8 cellular contexts compared by ENCODE assay signal in genomic region chr16:84780544-84780943, GRCh38. TPM values are rescaled to one million over a fixed set of nuclear protein-coding genes. Genes with fewer than 3 reads are reported as not detected.
DNase-seq lines count a peak whose midpoint lies in the region; ATAC-seq, FAIRE-seq and TF ChIP-seq lines count a peak whose summit lies in the region.
"Not testable (repeated sequence)": the region's sequence is repeated elsewhere in the genome, so short reads cannot be mapped to it uniquely, and the experiment has no call there.
"Had no signal": no experiment of that assay in that cellular context is flagged by ENCODE, and none has a peak within 500 bp of the region (broad histone marks: within the 10 kb centered on the region; RNA-seq: fewer than 3 reads in every experiment).

No MANE protein-coding gene starts in this region.

- not testable (repeated sequence) for TF ChIP-seq CTCF in C4-2B (conservative IDR thresholded peaks at IDR 0.05); HCT116 (IDR thresholded peaks at IDR 0.05 in 2 of 3, conservative IDR thresholded peaks at IDR 0.05 in 1 of 3; ENCODE audit: borderline replicate concordance in 1 of 3, insufficient read depth in 1 of 3, low read depth in 2 of 3, low read length in 2 of 3); GM12878 (IDR thresholded peaks at IDR 0.05 in 2 of 3, conservative IDR thresholded peaks at IDR 0.05 in 1 of 3; ENCODE audit: control insufficient read depth in 2 of 3, extremely low read depth in 1 of 3, insufficient read depth in 1 of 3, low read depth in 3 of 3, low read length in 3 of 3); HepG2 (CRISPR knock-in tag; IDR thresholded peaks at IDR 0.05); prostate gland (IDR thresholded peaks at IDR 0.05)

- H3K27ac ChIP-seq in C4-2B = peak overlapping the region; percentile 69
- not testable (repeated sequence) for H3K27ac ChIP-seq in HCT116 (ENCODE audit: low read depth, low read length); Karpas-422 (ENCODE audit: low read length); GM12878 (ENCODE audit: control insufficient read depth, insufficient read depth); HepG2 (ENCODE audit: extremely low read length, insufficient read depth, low read length)
- H3K27ac ChIP-seq in prostate gland = peak overlapping the region; percentile 48 to 61

- CTCF ChIA-PET in HCT116 (lab: Charles Lee) = interaction anchor here (0.8 kb wide), 1 partner anchor 191 kb away, joined by 3 read pairs; no protein-coding TSS in a partner anchor
- CTCF ChIA-PET in GM12878 (lab: Yijun Ruan, JAX) = interaction anchor here (0.8 to 1.1 kb wide), 2 partner anchors 42 to 171 kb away, joined by 3 to 4 read pairs; no protein-coding TSS in a partner anchor
- CTCF ChIA-PET in HepG2 (lab: Yijun Ruan, JAX; ENCODE audit: low intra/inter-chr PET ratio, low total read pairs) = not testable (repeated sequence)

- not testable (repeated sequence) for H3K27me3 Mint-ChIP-seq in T-helper 17 cell

- not testable (repeated sequence) for H2AFZ ChIP-seq in HCT116 (ENCODE audit: low read depth, low read length, poor library complexity, severe bottlenecking); Karpas-422 (ENCODE audit: low read length); GM12878 (ENCODE audit: control insufficient read depth, low read depth, low read length); HepG2 (ENCODE audit: low read length)

- not testable (repeated sequence) for H3K9me2 ChIP-seq in HCT116 (ENCODE audit: insufficient read depth); Karpas-422 (replicated peaks; ENCODE audit: insufficient read depth, low read length)

- FAIRE-seq in GM12878 (lab: Jason Lieb, UNC); HepG2 (lab: Jason Lieb, UNC): not testable (repeated sequence)

- DNase-seq in HCT116 (ENCODE audit: low read depth, low spot score) (peak; percentile 18), Karpas-422 (peak; percentile 51)
- DNase-seq in T-helper 17 cell; GM12878 (ENCODE audit: low read depth, low spot score); HepG2 (ENCODE audit: low spot score); prostate gland (ENCODE audit: low spot score): not testable (repeated sequence)

- H3K27ac Mint-ChIP-seq in T-helper 17 cell = peak overlapping the region; percentile 45

- H3K36me3 ChIP-seq in HCT116 (ENCODE audit: control insufficient read depth in 1 of 2, insufficient read depth in 2 of 2, low read length in 2 of 2) = peaks cover 22 to 39% of the 10 kb centered on the region in 2 experiments; a peak in 3 of 4 replicates
- H3K36me3 ChIP-seq in Karpas-422 (ENCODE audit: insufficient read depth, low read length) = peaks cover 28% of the 10 kb centered on the region
- H3K36me3 ChIP-seq in GM12878 (ENCODE audit: control insufficient read depth in 2 of 2, insufficient read depth in 2 of 2, low read length in 1 of 2) = peaks cover 19 to 29% of the 10 kb centered on the region in 2 experiments
- peaks cover 27 to 43% of the 10 kb centered on the region in 2 experiments for H3K36me3 ChIP-seq in HepG2 (replicated peaks in 1 of 2; ENCODE audit: control insufficient read depth in 1 of 2, insufficient read depth in 2 of 2, low read length in 2 of 2)
- peaks cover 0 to 11% of the 10 kb centered on the region in 2 donors for H3K36me3 ChIP-seq in prostate gland

- BruUV-seq in HCT116 (replicated peaks; lab: Mats Ljungman, UMichigan); GM12878 (replicated peaks; lab: Mats Ljungman, UMichigan); HepG2 (replicated peaks; lab: Mats Ljungman, UMichigan): not testable (repeated sequence)

- not testable (repeated sequence) for TF ChIP-seq EP300 in GM12878 (IDR thresholded peaks at IDR 0.05; ENCODE audit: borderline replicate concordance in 1 of 2, control insufficient read depth in 1 of 2, low read depth in 2 of 2, low read length in 2 of 2); HepG2 (IDR thresholded peaks at IDR 0.05; ENCODE audit: low read depth in 2 of 2, low read length in 2 of 2); HepG2 (CRISPR knock-in tag; IDR thresholded peaks at IDR 0.05; ENCODE audit: borderline replicate concordance)

- RAD21 ChIA-PET in HCT116 (lab: Charles Lee; ENCODE audit: low non-redundant PET in 1 of 2, low total read pairs in 2 of 2, uncharacterized antibody in 2 of 2, unreplicated experiment in 2 of 2) = not testable (repeated sequence)
- RAD21 ChIA-PET in GM12878 (lab: Charles Lee; ENCODE audit: unreplicated experiment) = interaction anchor here (0.6 to 1.3 kb wide), 2 partner anchors 26 to 33 kb away, joined by 3 read pairs; no protein-coding TSS in a partner anchor

- not testable (repeated sequence) for H3K9ac ChIP-seq in HCT116 (ENCODE audit: low read length); Karpas-422 (ENCODE audit: low read length); GM12878 (ENCODE audit: control insufficient read depth, insufficient read depth, low read length); HepG2 (ENCODE audit: insufficient read depth, low read depth, low read length)

- SMC1A ChIA-PET in GM12878 (lab: Charles Lee; ENCODE audit: uncharacterized antibody, unreplicated experiment) = interaction anchor here (0.7 kb wide), 1 partner anchor 41 kb away, joined by 3 read pairs; no protein-coding TSS in a partner anchor

- WGBS in GM12878 (ENCODE audit: insufficient coverage, insufficient replicate concordance, low lambda C conversion rate, missing lambda C conversion rate) = 99% methylated on average over 5 of the region's 5 CpGs
- WGBS in HepG2 (ENCODE audit: low lambda C conversion rate) = 91% methylated on average over 5 of the region's 5 CpGs
- WGBS in prostate gland = 74% methylated on average over 5 of the region's 5 CpGs

- H3K4me1 ChIP-seq in HCT116 (ENCODE audit: control insufficient read depth in 1 of 2, insufficient read depth in 2 of 2, low read length in 2 of 2); Karpas-422 (ENCODE audit: low read length); GM12878 (ENCODE audit: control insufficient read depth, insufficient read depth, low read length); HepG2 (ENCODE audit: insufficient read depth, low read length); prostate gland (replicated peaks): not testable (repeated sequence)

- H3K9me3 ChIP-seq in HCT116 (ENCODE audit: control insufficient read depth in 1 of 2, insufficient read depth in 1 of 2, low read depth in 1 of 2, low read length in 2 of 2); Karpas-422 (ENCODE audit: low read length); T-helper 17 cell (ENCODE audit: control insufficient read depth, low read length, poor library complexity, severe bottlenecking); GM12878 (replicated peaks; ENCODE audit: control insufficient read depth, insufficient read depth, low read length); HepG2 (ENCODE audit: low read length); prostate gland: not testable (repeated sequence)

- peaks cover 12% of the 10 kb centered on the region for H3K36me3 Mint-ChIP-seq in T-helper 17 cell (ENCODE audit: low read depth)

- ATAC-seq in HCT116 = peak; percentile 39; the same call in 1 of the 2 replicates
- ATAC-seq in T-helper 17 cell = peak; percentile 4
- peak; percentile 41 for ATAC-seq in GM12878
- not testable (repeated sequence) for ATAC-seq in HepG2

- TF ChIP-seq POLR2A in HCT116 (IDR thresholded peaks at IDR 0.05; ENCODE audit: borderline replicate concordance, extremely low read depth, insufficient read depth, insufficient read length); GM12878 (IDR thresholded peaks at IDR 0.05; ENCODE audit: low read depth, low read length); HepG2 (IDR thresholded peaks at IDR 0.05; ENCODE audit: insufficient read depth in 1 of 2, low read depth in 2 of 2, low read length in 2 of 2); prostate gland (IDR thresholded peaks at IDR 0.05): not testable (repeated sequence)

- H3K4me2 ChIP-seq in HCT116 (ENCODE audit: low read length); Karpas-422 (ENCODE audit: low read depth, low read length, poor library complexity, severe bottlenecking); GM12878 (ENCODE audit: control insufficient read depth, insufficient read depth); HepG2 (ENCODE audit: low read depth, low read length): not testable (repeated sequence)

- POLR2A ChIA-PET in HCT116 (lab: Charles Lee); GM12878 (lab: Charles Lee); HepG2 (lab: Yijun Ruan, JAX): not testable (repeated sequence)

- H3K4me3 Mint-ChIP-seq in T-helper 17 cell = not testable (repeated sequence)

- H3K4me1 Mint-ChIP-seq in T-helper 17 cell = peaks cover 22% of the 10 kb centered on the region

- H3K79me2 ChIP-seq in HCT116 (ENCODE audit: insufficient read depth, low read length); Karpas-422 (ENCODE audit: low read length); GM12878 (ENCODE audit: control insufficient read depth, insufficient read depth, low read length); HepG2 (ENCODE audit: insufficient read depth, low read length): not testable (repeated sequence)

- H3K27me3 ChIP-seq in HCT116 (ENCODE audit: insufficient read depth, low read length); Karpas-422 (ENCODE audit: low read length); GM12878 (replicated peaks in 1 of 2; ENCODE audit: control insufficient read depth in 2 of 2, insufficient read depth in 2 of 2, low read length in 1 of 2); HepG2 (ENCODE audit: control insufficient read depth in 1 of 2, insufficient read depth in 2 of 2, low read length in 2 of 2); prostate gland (replicated peaks; ENCODE audit: insufficient read depth): not testable (repeated sequence)

- TF ChIP-seq RAD21 in HCT116 (IDR thresholded peaks at IDR 0.05; ENCODE audit: low read depth); GM12878 (IDR thresholded peaks at IDR 0.05; ENCODE audit: insufficient read depth, low read depth, low read length); HepG2 (CRISPR knock-in tag; IDR thresholded peaks at IDR 0.05): not testable (repeated sequence)

- H4K20me1 ChIP-seq in HCT116 (ENCODE audit: insufficient read depth); Karpas-422 (ENCODE audit: insufficient read depth, low read depth, low read length); GM12878 (ENCODE audit: control insufficient read depth, insufficient read depth); HepG2 (ENCODE audit: insufficient read depth, low read length): not testable (repeated sequence)

- intact Hi-C loops in HCT116 (cut with micrococcal nuclease); GM12878 (cut with micrococcal nuclease; ENCODE audit: unreplicated experiment); HepG2 (cut with micrococcal nuclease; ENCODE audit: unreplicated experiment); prostate gland (cut with DNase I): not testable (repeated sequence)

- in situ Hi-C loops in GM12878 (cut with MboI); HepG2 (cut with HindIII; ENCODE audit: extremely low pct_ligation_motif_present, low pct_unique_long_range_greater_than_20kb): not testable (repeated sequence)

- H3K4me3 ChIP-seq in HCT116 (replicated peaks in 1 of 2; ENCODE audit: low read depth in 1 of 2, low read length in 2 of 2); Karpas-422 (ENCODE audit: low read length); GM12878; HepG2 (replicated peaks in 1 of 3; ENCODE audit: insufficient read depth in 1 of 3, low read depth in 2 of 3, low read length in 3 of 3); prostate gland: not testable (repeated sequence)

RNA-seq across cellular contexts. Expression of gene CRISPLD2, which starts 39.2 kb away (rescaled TPM):
- 4.6 TPM for total RNA-seq in HCT116 (2021; ENCODE audit: unreplicated experiment)
- 1.7 and 1.9 TPM in 2 replicates for polyA plus RNA-seq in HCT116 (2012)
- total RNA-seq in Karpas-422 (2014; rRNA removed; shearing (Covaris generic); ENCODE audit: low replicate concordance) = not detected in 2 replicates
- total RNA-seq in T-helper 17 cell = 1 to 10 TPM; 1.9 to 4.2 TPM
- 0.22 and 0.33 TPM in 2 replicates for total RNA-seq in GM12878 (2013; cell fraction: nucleolus; rRNA removed)
- total RNA-seq in GM12878 (2014; rRNA removed) = not detected in 2 replicates
- total RNA-seq in GM12878 (2014; rRNA removed; fragmentation: Illumina TruSeq; extraction: Trizol) = 0.04 TPM in 1 of 2 replicates, not detected in the other
- 0.08 and 0.21 TPM in 2 replicates for total RNA-seq in GM12878 (2021)
- polyA plus RNA-seq in GM12878 (2011; ENCODE audit: low read depth) = not detected
- polyA plus RNA-seq in GM12878 (2011; rRNA removed) = 0.09 and 0.30 TPM in 2 replicates
- polyA plus RNA-seq in GM12878 (2011; cell fraction: cytosol; rRNA removed) = 0.22 and 0.23 TPM in 2 replicates
- 0.12 and 0.39 TPM in 2 replicates for polyA plus RNA-seq in GM12878 (2011; cell fraction: nucleus; rRNA removed)
- polyA plus RNA-seq in GM12878 (2012) = 0.09 TPM in 1 of 2 replicates, not detected in the other
- polyA plus RNA-seq in GM12878 (2014; fragmentation: Illumina TruSeq; extraction: Trizol) = 0.03 TPM in 1 of 2 replicates, not detected in the other
- polyA plus RNA-seq in GM12878 (2014; fragmentation: Nextera tagmentation; extraction: Ambion mirVana) = not detected
- polyA plus RNA-seq in GM12878 (2014; rRNA removed) = 0.05 and 0.20 TPM in 2 replicates
- not detected for polyA plus RNA-seq in GM12878 (2016; fragmentation: Nextera tagmentation; extraction: Ambion mirVana)
- polyA minus RNA-seq in GM12878 (2011; rRNA and poly(A)+ RNA removed) = 0.22 and 0.82 TPM in 2 replicates
- polyA minus RNA-seq in GM12878 (2011; cell fraction: cytosol; rRNA and poly(A)+ RNA removed) = not detected in 2 replicates
- 0.38 and 0.48 TPM in 2 replicates for polyA minus RNA-seq in GM12878 (2011; cell fraction: nucleus; rRNA and poly(A)+ RNA removed)
- total RNA-seq in HepG2 (2016; rRNA removed; fragmentation: Illumina TruSeq; extraction: Trizol) = 0.14 and 0.31 TPM in 2 replicates
- not detected in 2 replicates for total RNA-seq in HepG2 (2016; cell fraction: cytosol; rRNA removed; fragmentation: Illumina TruSeq; extraction: Trizol; ENCODE audit: low read depth)
- 0.15 TPM in 2 replicates for total RNA-seq in HepG2 (2016; cell fraction: insoluble cytoplasmic fraction; rRNA removed; fragmentation: Illumina TruSeq; extraction: Trizol)
- total RNA-seq in HepG2 (2016; cell fraction: membrane; rRNA removed; fragmentation: Illumina TruSeq; extraction: Trizol) = not detected in 2 replicates
- total RNA-seq in HepG2 (2016; cell fraction: nucleus; rRNA removed; fragmentation: Illumina TruSeq; extraction: Trizol) = not detected in 2 replicates
- polyA plus RNA-seq in HepG2 (2011; rRNA removed) = 0.04 and 0.25 TPM in 2 replicates
- 0.05 and 0.15 TPM in 2 replicates for polyA plus RNA-seq in HepG2 (2011; cell fraction: cytosol; rRNA removed)
- 0.08 and 0.17 TPM in 2 replicates for polyA plus RNA-seq in HepG2 (2011; cell fraction: nucleus; rRNA removed)
- polyA plus RNA-seq in HepG2 (2012) = 0.07 and 0.31 TPM in 2 replicates
- polyA plus RNA-seq in HepG2 (2016; cell fraction: cytosol; fragmentation: Illumina TruSeq; extraction: Trizol; ENCODE audit: low read depth) = not detected in 2 replicates
- polyA plus RNA-seq in HepG2 (2016; cell fraction: insoluble cytoplasmic fraction; fragmentation: Illumina TruSeq; extraction: Trizol; ENCODE audit: low read depth) = not detected in 2 replicates
- not detected in 2 replicates for polyA plus RNA-seq in HepG2 (2016; cell fraction: membrane; fragmentation: Illumina TruSeq; extraction: Trizol; ENCODE audit: low read depth)
- polyA plus RNA-seq in HepG2 (2016; cell fraction: nucleus; fragmentation: Illumina TruSeq; extraction: Trizol; ENCODE audit: insufficient read depth, low read depth) = 0.33 TPM in 1 of 2 replicates, not detected in the other
- polyA minus RNA-seq in HepG2 (2011; rRNA and poly(A)+ RNA removed; ENCODE audit: low replicate concordance) = 0.44 and 0.89 TPM in 2 replicates
- not detected in 2 replicates for polyA minus RNA-seq in HepG2 (2011; cell fraction: cytosol; rRNA and poly(A)+ RNA removed)
- 0.25 and 0.77 TPM in 2 replicates for polyA minus RNA-seq in HepG2 (2011; cell fraction: nucleus; rRNA and poly(A)+ RNA removed)
- 100 to 1,000 TPM; 186 to 226 TPM for total RNA-seq in prostate gland
- total RNA-seq: HT1080 had no signal

Comparison
In these comparisons a context has a peak if more than half of its experiments do, and no peak if none do; other contexts are left out.
1. RNA of gene CRISPLD2, which starts 39.2 kb away (total RNA-seq): 186 to 226 TPM in prostate gland; 4.6 TPM in HCT116 (single experiment), 1.9 to 4.2 TPM in T-helper 17 cell, 0.14 to 0.31 TPM in HepG2, 0.04 to 0.33 TPM in GM12878 and not detected in Karpas-422; every median in the first group is over 10 times any median in the second.